ENCODE assay signal across 19 cellular contexts in genomic region chr22:35752172-35752832, GRCh38. TPM values are rescaled to one million over a fixed set of nuclear protein-coding genes. Genes with fewer than 3 reads are reported as not detected.
A peak's percentile ranks its signal among the peaks of the same experiment; 100 is the strongest.
DNase-seq lines count a peak whose midpoint lies in the region; ATAC-seq and TF ChIP-seq lines count a peak whose summit lies in the region.
"Had no signal": no experiment of that assay in that cellular context is flagged by ENCODE, and none has a peak within 500 bp of the region (broad histone marks: within the 10 kb centered on the region; RNA-seq: fewer than 3 reads in every experiment).

No MANE protein-coding gene starts in this region.

- H3K56ac ChIP-seq in H9 (ENCODE audit: insufficient read length, low read depth, low read length) = no peak overlapping the region

- H3K9me3 Mint-ChIP-seq in nephron (no peaks in the 10 kb centered on the region), H9 (no peaks in the 10 kb centered on the region)
- H3K9me3 Mint-ChIP-seq in activated T-helper 1 cell treated with anti-CD3 and anti-CD28 coated beads, Interleukin-12 subunit alpha, Interleukin-12 subunit beta, Interleukin-2, Interleukin-4 antibody, amounts not matched to agents 30 ng/mL and 10 ng/mL and 1 ng/mL, durations not matched to agents 14 hours and 24 hours and 36 hours = no peaks in the 10 kb centered on the region
- H3K9me3 Mint-ChIP-seq: dendritic cell treated with granulocyte-macrophage colony-stimulating factor and Interleukin-4, amounts not matched to agents 40 ng/mL and 50 ng/mL, for 4 days had no signal

- peak overlapping the region; percentile 71 to 90 (median 79) for H3K27ac Mint-ChIP-seq in nephron
- H3K27ac Mint-ChIP-seq in activated T-helper 1 cell treated with anti-CD3 and anti-CD28 coated beads, Interleukin-12 subunit alpha, Interleukin-12 subunit beta, Interleukin-2, Interleukin-4 antibody, amounts not matched to agents 30 ng/mL and 10 ng/mL and 1 ng/mL, durations not matched to agents 14 hours and 24 hours and 36 hours = no peak overlapping the region
- peak overlapping the region in 1 of 3 experiments; percentile 5; a peak in 2 of 7 replicates for H3K27ac Mint-ChIP-seq in H9
- H3K27ac Mint-ChIP-seq: dendritic cell treated with granulocyte-macrophage colony-stimulating factor and Interleukin-4, amounts not matched to agents 40 ng/mL and 50 ng/mL, for 4 days had no signal

- H3K23ac ChIP-seq in H9 (ENCODE audit: insufficient read length, low read depth, low read length) = no peak overlapping the region

- no peaks in the 10 kb centered on the region for H3K9me2 ChIP-seq in MM.1S (replicated peaks; ENCODE audit: insufficient read depth, low read length)

- H3K9ac ChIP-seq in MM.1S (ENCODE audit: low read length) (peak overlapping the region; percentile 26; the same call in 1 of the 2 replicates), adipocyte (ENCODE audit: low read length) (peak overlapping the region; percentile 50), H9 (ENCODE audit: extremely low read depth, insufficient read length, low read length) (no peak overlapping the region)

- H3K4me2 ChIP-seq in MM.1S (ENCODE audit: low read depth, low read length) (peak overlapping the region; percentile 70), H9 (ENCODE audit: insufficient read depth, insufficient read length, low read length) (no peak overlapping the region)

- intact Hi-C loops in activated T-helper 1 cell treated with anti-CD3 and anti-CD28 coated beads, Interleukin-12 subunit alpha, Interleukin-12 subunit beta, Interleukin-2, Interleukin-4 antibody, amounts not matched to agents 30 ng/mL and 10 ng/mL and 1 ng/mL, durations not matched to agents 14 hours and 24 hours and 36 hours (cut with micrococcal nuclease) = no loop called here

- no peaks in the 10 kb centered on the region for H3K79me1 ChIP-seq in H9 (ENCODE audit: insufficient read depth, low read depth, low read length, poor library complexity, severe bottlenecking)

- no peak overlapping the region for H4K91ac ChIP-seq in H9 (ENCODE audit: insufficient read length, low read depth, low read length)

- H2AFZ ChIP-seq in MM.1S (ENCODE audit: low read length) = peak overlapping the region; percentile 39
- H2AFZ ChIP-seq in H9 (ENCODE audit: low read length) = no peak overlapping the region

- H3K23me2 ChIP-seq in H9 (ENCODE audit: insufficient read length, low read depth, low read length, poor library complexity, severe bottlenecking) = peaks cover 3% of the 10 kb centered on the region

- H4K5ac ChIP-seq in H9 (ENCODE audit: insufficient read length, low read depth, low read length) = no peak overlapping the region

- H3K36me3 Mint-ChIP-seq in nephron (ENCODE audit: low read depth) = peaks cover 65% of the 10 kb centered on the region
- H3K36me3 Mint-ChIP-seq in activated T-helper 1 cell treated with anti-CD3 and anti-CD28 coated beads, Interleukin-12 subunit alpha, Interleukin-12 subunit beta, Interleukin-2, Interleukin-4 antibody, amounts not matched to agents 30 ng/mL and 10 ng/mL and 1 ng/mL, durations not matched to agents 14 hours and 24 hours and 36 hours (ENCODE audit: low read depth) = no peaks in the 10 kb centered on the region
- H3K36me3 Mint-ChIP-seq in H9 (ENCODE audit: insufficient read depth in 1 of 3, low read depth in 3 of 3) = peaks cover 7 to 12% (median 9%) of the 10 kb centered on the region in 3 experiments; a peak in 6 of 7 replicates

- H2BK120ac ChIP-seq in H9 (ENCODE audit: low read depth, low read length, poor library complexity, severe bottlenecking) = no peak overlapping the region

- peaks cover 50% of the 10 kb centered on the region for H3K4me1 Mint-ChIP-seq in nephron
- H3K4me1 Mint-ChIP-seq in activated T-helper 1 cell treated with anti-CD3 and anti-CD28 coated beads, Interleukin-12 subunit alpha, Interleukin-12 subunit beta, Interleukin-2, Interleukin-4 antibody, amounts not matched to agents 30 ng/mL and 10 ng/mL and 1 ng/mL, durations not matched to agents 14 hours and 24 hours and 36 hours (ENCODE audit: low read depth) = no peaks in the 10 kb centered on the region
- H3K4me1 Mint-ChIP-seq in H9 = peaks cover 48 to 60% of the 10 kb centered on the region in 2 experiments

- TF ChIP-seq CTCF in GM06990 (IDR thresholded peaks at IDR 0.05; ENCODE audit: insufficient read depth, low read length, poor library complexity, severe bottlenecking) (no peak), MM.1S (IDR thresholded peaks at IDR 0.05; ENCODE audit: low read length) (no peak), nephron (IDR thresholded peaks at IDR 0.05; ENCODE audit: unreplicated experiment in 3 of 3) (no peak), H9 (conservative IDR thresholded peaks at IDR 0.05) (no peak)

- peak overlapping the region; percentile 60; the same call in 1 of the 2 replicates for H3K27ac ChIP-seq in MM.1S (ENCODE audit: low read length)
- no peak overlapping the region for H3K27ac ChIP-seq in H9 (ENCODE audit: insufficient read length, low read depth, low read length)
- H3K27ac ChIP-seq: C4-2B had no signal

- no CpG with 5 or more reads among the region's 5 CpGs for WGBS in H9 (ENCODE audit: extremely low coverage, insufficient read length, low lambda C conversion rate)

- no peak overlapping the region for H3K4ac ChIP-seq in H9 (ENCODE audit: low read depth, low read length)

- no peaks in the 10 kb centered on the region for H3K79me2 ChIP-seq in MM.1S (ENCODE audit: low read length)
- no peaks in the 10 kb centered on the region for H3K79me2 ChIP-seq in H9 (ENCODE audit: insufficient read depth, low read length)

- H3K4me1 ChIP-seq in MM.1S (ENCODE audit: low read length) = peaks cover 19% of the 10 kb centered on the region
- H3K4me1 ChIP-seq in adipocyte (ENCODE audit: control insufficient read depth, insufficient read depth, low read length) = peaks cover 16% of the 10 kb centered on the region
- peaks cover 8% of the 10 kb centered on the region; the same call in 1 of the 2 replicates for H3K4me1 ChIP-seq in H9 (ENCODE audit: insufficient read depth, low read length)

- H3K18ac ChIP-seq in H9 (ENCODE audit: insufficient read length, low read depth, low read length) = no peak overlapping the region

- H2BK20ac ChIP-seq in H9 (ENCODE audit: low read depth, low read length, poor library complexity, severe bottlenecking) = no peak overlapping the region

- DNase-seq in GM06990 (ENCODE audit: extremely low read depth, insufficient read length) = peak; percentile 19
- DNase-seq in MM.1S = peak; percentile 45
- DNase-seq in adipocyte (ENCODE audit: low read depth) = no peak
- no peak for DNase-seq in activated T-helper 1 cell treated with anti-CD3 and anti-CD28 coated beads, Interleukin-12 subunit alpha, Interleukin-12 subunit beta, Interleukin-2, Interleukin-4 antibody, amounts not matched to agents 30 ng/mL and 10 ng/mL and 1 ng/mL, durations not matched to agents 14 hours and 24 hours and 36 hours (ENCODE audit: low spot score)
- no peak for DNase-seq in H9
- no peak for DNase-seq in medulla oblongata (ENCODE audit: extremely low spot score)
- DNase-seq: activated CD4-positive, CD25-positive, alpha-beta regulatory T cell treated with anti-CD3 and anti-CD28 coated beads, Interleukin-2, amount 50 U/mL, for 72 hours; activated T-cell treated with anti-CD3 and anti-CD28 coated beads, Interleukin-2, amount 50 U/mL, for 1 hour; amniotic stem cell; NCI-H1417; NCI-H524 treated with DMSO at 0.1 percent for 48 hours; stimulated activated CD4-positive, alpha-beta T cell treated with anti-CD3 and anti-CD28 coated beads, Interleukin-4, amount 100 ng/mL, for 4 hours; stimulated activated naive CD8-positive, alpha-beta T cell treated with anti-CD3 and anti-CD28 coated beads, Interleukin-15, Interleukin-2, amounts not matched to agents 100 U/mL and 50 U/mL, for 24 hours had no signal

- H4K20me1 ChIP-seq in MM.1S (ENCODE audit: insufficient read depth, low read length) (no peaks in the 10 kb centered on the region), H9 (ENCODE audit: control insufficient read depth, insufficient read depth, insufficient read length) (peaks cover 2% of the 10 kb centered on the region)

- H3K4me3 ChIP-seq in GM06990 (replicated peaks; ENCODE audit: low read depth, low read length) = no peak overlapping the region
- H3K4me3 ChIP-seq in MM.1S (ENCODE audit: low read length) = peak overlapping the region; percentile 31
- H3K4me3 ChIP-seq in adipocyte (ENCODE audit: low read length) = peak overlapping the region; percentile 42

- peaks cover 8% of the 10 kb centered on the region; the same call in 1 of the 2 replicates for H3F3A ChIP-seq in MM.1S (ENCODE audit: insufficient read depth, low read length)

- H3K27me3 Mint-ChIP-seq in nephron (ENCODE audit: low read depth) (no peaks in the 10 kb centered on the region), H9 (ENCODE audit: low read depth) (no peaks in the 10 kb centered on the region)
- peaks cover 5% of the 10 kb centered on the region for H3K27me3 Mint-ChIP-seq in activated T-helper 1 cell treated with anti-CD3 and anti-CD28 coated beads, Interleukin-12 subunit alpha, Interleukin-12 subunit beta, Interleukin-2, Interleukin-4 antibody, amounts not matched to agents 30 ng/mL and 10 ng/mL and 1 ng/mL, durations not matched to agents 14 hours and 24 hours and 36 hours (ENCODE audit: insufficient read depth)
- H3K27me3 Mint-ChIP-seq: dendritic cell treated with granulocyte-macrophage colony-stimulating factor and Interleukin-4, amounts not matched to agents 40 ng/mL and 50 ng/mL, for 4 days had no signal

- H3K9me3 ChIP-seq in MM.1S (replicated peaks; ENCODE audit: insufficient read depth, low read length) (no peaks in the 10 kb centered on the region), adipocyte (ENCODE audit: control insufficient read depth, low read length) (no peaks in the 10 kb centered on the region), H9 (ENCODE audit: control insufficient read depth, low read depth, low read length) (no peaks in the 10 kb centered on the region)

- H2BK5ac ChIP-seq in H9 (ENCODE audit: insufficient read length, low read length) = no peak overlapping the region

- no peak overlapping the region for H2AK5ac ChIP-seq in H9 (ENCODE audit: insufficient read length, low read length)

- H4K8ac ChIP-seq in H9 (replicated peaks; ENCODE audit: insufficient read length, low read depth, low read length) = no peak overlapping the region

- no peak overlapping the region for H3K14ac ChIP-seq in H9 (ENCODE audit: insufficient read depth, low read length)

- H3T11ph ChIP-seq in H9 (ENCODE audit: low read length) = no peak overlapping the region

- no peak for ATAC-seq in GM18502 (IDR thresholded peaks at IDR 0.05; ENCODE audit: poor library complexity, unreplicated experiment)
- ATAC-seq: HCT116; SK-N-SH treated with all-trans-retinoic acid at 6 μM for 48 hours; stimulated activated naive CD8-positive, alpha-beta T cell treated with anti-CD3 and anti-CD28 coated beads, Interleukin-15, Interleukin-2, amounts not matched to agents 100 U/mL and 50 U/mL, for 24 hours had no signal

- H3K27me3 ChIP-seq in GM06990 (replicated peaks; ENCODE audit: control insufficient read depth, insufficient read depth, low read length) (no peaks in the 10 kb centered on the region; the same call in 1 of the 2 replicates), MM.1S (replicated peaks; ENCODE audit: insufficient read depth, low read length) (no peaks in the 10 kb centered on the region), adipocyte (replicated peaks; ENCODE audit: control insufficient read depth, insufficient read depth, low read length) (no peaks in the 10 kb centered on the region), H9 (ENCODE audit: insufficient read depth, low read length) (no peaks in the 10 kb centered on the region; the same call in 1 of the 2 replicates)

- H3K4me3 Mint-ChIP-seq in nephron (no peak overlapping the region), H9 (peak overlapping the region in 1 of 2 experiments; percentile 34; a peak in 1 of 5 replicates)
- H3K4me3 Mint-ChIP-seq in activated T-helper 1 cell treated with anti-CD3 and anti-CD28 coated beads, Interleukin-12 subunit alpha, Interleukin-12 subunit beta, Interleukin-2, Interleukin-4 antibody, amounts not matched to agents 30 ng/mL and 10 ng/mL and 1 ng/mL, durations not matched to agents 14 hours and 24 hours and 36 hours = no peak overlapping the region
- H3K4me3 Mint-ChIP-seq: dendritic cell treated with granulocyte-macrophage colony-stimulating factor and Interleukin-4, amounts not matched to agents 40 ng/mL and 50 ng/mL, for 4 days had no signal

- no peak overlapping the region for H2BK15ac ChIP-seq in H9 (ENCODE audit: low read depth, low read length)

- H3K36me3 ChIP-seq in GM06990 (ENCODE audit: control insufficient read depth, insufficient read depth, low read length) (no peaks in the 10 kb centered on the region), MM.1S (replicated peaks; ENCODE audit: insufficient read depth, low read length) (no peaks in the 10 kb centered on the region), adipocyte (ENCODE audit: control insufficient read depth, insufficient read depth, low read length, severe bottlenecking) (peaks cover 34% of the 10 kb centered on the region)

- no peak overlapping the region for H2BK12ac ChIP-seq in H9 (ENCODE audit: insufficient read length, low read depth, low read length)

RNA-seq across cellular contexts. Expression of gene APOL5, which starts 34.6 kb away (rescaled TPM):
- total RNA-seq in activated T-helper 1 cell treated with anti-CD3 and anti-CD28 coated beads, Interleukin-12 subunit alpha, Interleukin-12 subunit beta, Interleukin-2, Interleukin-4 antibody, amounts not matched to agents 30 ng/mL and 10 ng/mL and 1 ng/mL, durations not matched to agents 14 hours and 24 hours and 36 hours = not detected in 2 replicates
- not detected in 2 replicates for total RNA-seq in H9 (2021)

Comparison
In these comparisons a context has a peak if more than half of its experiments do, and no peak if none do; other contexts are left out.
1. DNase-seq: peak in GM06990 (single experiment) and MM.1S (single experiment); none in adipocyte (single experiment), activated T-helper 1 cell treated with anti-CD3 and anti-CD28 coated beads, Interleukin-12 subunit alpha, Interleukin-12 subunit beta, Interleukin-2, Interleukin-4 antibody, amounts not matched to agents 30 ng/mL and 10 ng/mL and 1 ng/mL, durations not matched to agents 14 hours and 24 hours and 36 hours (single experiment), H9 (single experiment) and medulla oblongata (single experiment).